8 cellular contexts compared by ENCODE assay signal in genomic region chr9:133534346-133535284, GRCh38. TPM values are rescaled to one million over a fixed set of nuclear protein-coding genes. Genes with fewer than 3 reads are reported as not detected.
DNase-seq lines count a peak whose midpoint lies in the region; ATAC-seq and TF ChIP-seq lines count a peak whose summit lies in the region.
"Had no signal": no experiment of that assay in that cellular context is flagged by ENCODE, and none has a peak within 500 bp of the region (broad histone marks: within the 10 kb centered on the region; RNA-seq: fewer than 3 reads in every experiment).

ADAMTSL2 (plus strand) TSS chr9:133534704; CDS start chr9:133536713, 2,009 bp downstream.

- TF ChIP-seq CTCF in liver (IDR thresholded peaks at IDR 0.05; ENCODE audit: low read depth, low read length, missing input control) = no peak

- H3K4me1 ChIP-seq in NT2/D1 (ENCODE audit: insufficient read depth, insufficient read length) (peaks cover 35% of the 10 kb centered on the region), liver (ENCODE audit: control insufficient read depth in 4 of 4, insufficient read depth in 4 of 4, low read length in 3 of 4) (peaks cover 7 to 47% (median 20%) of the 10 kb centered on the region in 4 donors)

- H3K36me3 Mint-ChIP-seq in activated T-helper 2 cell treated with anti-CD3 and anti-CD28 coated beads, Interferon-gamma antibody, Interleukin-2, Interleukin-4, amounts not matched to agents 10 μg/mL and 5 μg/mL and 100 μg/mL, durations not matched to agents 14 hours and 24 hours and 36 hours (ENCODE audit: low read depth) = no peaks in the 10 kb centered on the region

- peak within 1 kb of the TSS; percentile 77 for H3K9ac ChIP-seq in NT2/D1 (ENCODE audit: insufficient read length, low read depth)
- peak within 1 kb of the TSS; percentile 46 to 49 for H3K9ac ChIP-seq in liver (ENCODE audit: low read depth in 1 of 2, low read length in 2 of 2)

- peaks cover 42% of the 10 kb centered on the region for H3K27me3 ChIP-seq in NT2/D1 (ENCODE audit: insufficient read depth, insufficient read length)
- no peaks in the 10 kb centered on the region for H3K27me3 ChIP-seq in liver (ENCODE audit: control insufficient read depth in 4 of 4, insufficient read depth in 4 of 4, low read length in 3 of 4)

- peak; percentile 45 for ATAC-seq in HG02678 (IDR thresholded peaks at IDR 0.05; ENCODE audit: unreplicated experiment)
- no peak for ATAC-seq in HG02571 (IDR thresholded peaks at IDR 0.05; ENCODE audit: unreplicated experiment)

- H3K27me3 Mint-ChIP-seq in activated T-helper 2 cell treated with anti-CD3 and anti-CD28 coated beads, Interferon-gamma antibody, Interleukin-2, Interleukin-4, amounts not matched to agents 10 μg/mL and 5 μg/mL and 100 μg/mL, durations not matched to agents 14 hours and 24 hours and 36 hours (ENCODE audit: low read depth) = peaks cover 16% of the 10 kb centered on the region

- no peak for DNase-seq in NT2/D1 (ENCODE audit: low read depth, low spot score)
- DNase-seq in cerebellar cortex (ENCODE audit: low spot score) = peak; percentile 60
- DNase-seq in stimulated activated CD4-positive, alpha-beta T cell treated with anti-CD3 and anti-CD28 coated beads, TNF-alpha, amount 100 ng/mL, for 24 hours (ENCODE audit: low read depth in 3 of 3) = peak in 2 of 3 experiments; percentile 10 to 37
- no peak for DNase-seq in activated T-helper 2 cell treated with anti-CD3 and anti-CD28 coated beads, Interferon-gamma antibody, Interleukin-2, Interleukin-4, amounts not matched to agents 10 μg/mL and 5 μg/mL and 100 μg/mL, durations not matched to agents 14 hours and 24 hours and 36 hours (ENCODE audit: low spot score)

- no peaks in the 10 kb centered on the region for H3K9me3 Mint-ChIP-seq in activated T-helper 2 cell treated with anti-CD3 and anti-CD28 coated beads, Interferon-gamma antibody, Interleukin-2, Interleukin-4, amounts not matched to agents 10 μg/mL and 5 μg/mL and 100 μg/mL, durations not matched to agents 14 hours and 24 hours and 36 hours

- H3K9me3 ChIP-seq in NT2/D1 (ENCODE audit: insufficient read depth, low read length) = no peaks in the 10 kb centered on the region
- H3K9me3 ChIP-seq in liver (ENCODE audit: control insufficient read depth in 4 of 4, low read length in 3 of 4) = no peaks in the 10 kb centered on the region

- peak in 1 of 2 donors; percentile 43 for TF ChIP-seq RAD21 in liver (IDR thresholded peaks at IDR 0.05)

- no peaks in the 10 kb centered on the region for H3K4me1 Mint-ChIP-seq in activated T-helper 2 cell treated with anti-CD3 and anti-CD28 coated beads, Interferon-gamma antibody, Interleukin-2, Interleukin-4, amounts not matched to agents 10 μg/mL and 5 μg/mL and 100 μg/mL, durations not matched to agents 14 hours and 24 hours and 36 hours (ENCODE audit: low read depth)

- H3K4me3 ChIP-seq in NT2/D1 (ENCODE audit: insufficient read length, low read depth) (peak within 1 kb of the TSS; percentile 42), liver (ENCODE audit: low read depth in 1 of 3, low read length in 3 of 3) (peak within 1 kb of the TSS; percentile 50 to 62 (median 53))

- intact Hi-C loops in activated T-helper 2 cell treated with anti-CD3 and anti-CD28 coated beads, Interferon-gamma antibody, Interleukin-2, Interleukin-4, amounts not matched to agents 10 μg/mL and 5 μg/mL and 100 μg/mL, durations not matched to agents 14 hours and 24 hours and 36 hours (cut with micrococcal nuclease) = loop anchor here (5.0 kb wide), 1 partner anchor 193 kb away; no protein-coding TSS in a partner anchor

- no peak within 1 kb of the TSS for H3K27ac Mint-ChIP-seq in activated T-helper 2 cell treated with anti-CD3 and anti-CD28 coated beads, Interferon-gamma antibody, Interleukin-2, Interleukin-4, amounts not matched to agents 10 μg/mL and 5 μg/mL and 100 μg/mL, durations not matched to agents 14 hours and 24 hours and 36 hours

- WGBS in liver = 4% methylated on average over 70 of the region's 70 CpGs

- H3K4me3 Mint-ChIP-seq in activated T-helper 2 cell treated with anti-CD3 and anti-CD28 coated beads, Interferon-gamma antibody, Interleukin-2, Interleukin-4, amounts not matched to agents 10 μg/mL and 5 μg/mL and 100 μg/mL, durations not matched to agents 14 hours and 24 hours and 36 hours (ENCODE audit: low read depth) = no peak within 1 kb of the TSS

- no peaks in the 10 kb centered on the region for H3K36me3 ChIP-seq in NT2/D1 (ENCODE audit: insufficient read depth, insufficient read length, low read length)
- H3K36me3 ChIP-seq in liver (ENCODE audit: control insufficient read depth in 4 of 4, insufficient read depth in 3 of 4, low read depth in 1 of 4, low read length in 3 of 4) = no peaks in the 10 kb centered on the region

- H3K27ac ChIP-seq in liver (ENCODE audit: low read depth in 1 of 2, low read length in 2 of 2) = peak within 1 kb of the TSS; percentile 20 to 69

TF ChIP-seq in liver, 16 proteins besides CTCF, POLR2A, EP300 and RAD21:
- peak; percentile 32 to 33 for TF ChIP-seq EGR1 (IDR thresholded peaks at IDR 0.05; ENCODE audit: low read depth in 2 of 2)
- TF ChIP-seq YY1 (IDR thresholded peaks at IDR 0.05) = no peak

RNA-seq across cellular contexts. Expression of gene ADAMTSL2, which starts in this region (rescaled TPM):
- total RNA-seq in liver = 10 to 100 TPM in 1 of 2 donors, 1 to 10 TPM in 1; 1.8 to 18.2 TPM
- 10 to 100 TPM in 1 of 2 donors, 1 to 10 TPM in 1; 3.8 to 11.6 TPM for polyA plus RNA-seq in liver
- not detected in 2 replicates for total RNA-seq in activated T-helper 2 cell treated with anti-CD3 and anti-CD28 coated beads, Interferon-gamma antibody, Interleukin-2, Interleukin-4, amounts not matched to agents 10 μg/mL and 5 μg/mL and 100 μg/mL, durations not matched to agents 14 hours and 24 hours and 36 hours
- total RNA-seq: NCI-H460 had no signal

Comparison
In these comparisons a context has a peak if more than half of its experiments do, and no peak if none do; other contexts are left out.
1. DNase-seq: peak in cerebellar cortex (single experiment) and stimulated activated CD4-positive, alpha-beta T cell treated with anti-CD3 and anti-CD28 coated beads, TNF-alpha, amount 100 ng/mL, for 24 hours (2 of 3); none in NT2/D1 (single experiment) and activated T-helper 2 cell treated with anti-CD3 and anti-CD28 coated beads, Interferon-gamma antibody, Interleukin-2, Interleukin-4, amounts not matched to agents 10 μg/mL and 5 μg/mL and 100 μg/mL, durations not matched to agents 14 hours and 24 hours and 36 hours (single experiment).